In genomic region chr15:31193291-31193690, GRCh38 we compare ENCODE assay signal across 1 cellular context.
TF ChIP-seq lines count a peak whose summit lies in the region.

No MANE protein-coding gene starts in this region.

TF ChIP-seq in H1, 55 proteins besides CTCF, POLR2A, EP300 and RAD21 (continued from another document):
- TF ChIP-seq CEBPB (IDR thresholded peaks at IDR 0.05; ENCODE audit: low read depth, low read length) = no peak
- TF ChIP-seq EGR1 (IDR thresholded peaks at IDR 0.05; ENCODE audit: borderline replicate concordance, low read depth, low read length) = no peak
- no peak for TF ChIP-seq KDM4A (IDR thresholded peaks at IDR 0.05; ENCODE audit: low read depth, low read length, severe bottlenecking)
- TF ChIP-seq MAFK (IDR thresholded peaks at IDR 0.05; ENCODE audit: low read depth, low read length) = no peak
- no peak for TF ChIP-seq SIN3A (conservative IDR thresholded peaks at IDR 0.05 in 1 of 2, IDR thresholded peaks at IDR 0.05 in 1 of 2; ENCODE audit: low read depth in 1 of 2, low read length in 2 of 2)
TF ChIP-seq in H1: peak in this region for 0.
